In genomic region chr11:46377266-46377665, GRCh38 we compare ENCODE assay signal across 15 cellular contexts. TPM values are rescaled to one million over a fixed set of nuclear protein-coding genes. Genes with fewer than 3 reads are reported as not detected.
DNase-seq lines count a peak whose midpoint lies in the region; ATAC-seq and TF ChIP-seq lines count a peak whose summit lies in the region.
"Had no signal": no experiment of that assay in that cellular context is flagged by ENCODE, and none has a peak within 500 bp of the region (broad histone marks: within the 10 kb centered on the region; RNA-seq: fewer than 3 reads in every experiment).

No MANE protein-coding gene starts in this region.

- intact Hi-C loops in PC-3 (cut with micrococcal nuclease) = no loop called here

- no peaks in the 10 kb centered on the region for H4K20me1 ChIP-seq in PC-3 (ENCODE audit: low read length)

- H3K4ac ChIP-seq in neuronal stem cell (ENCODE audit: low read length) = no peak overlapping the region

- H3K27me3 ChIP-seq in PC-3 (ENCODE audit: low read length) (no peaks in the 10 kb centered on the region), neuronal stem cell (ENCODE audit: control insufficient read depth in 3 of 3, insufficient read depth in 3 of 3, low read depth in 1 of 3, low read length in 3 of 3) (no peaks in the 10 kb centered on the region)
- H3K27me3 ChIP-seq: BLaER1 had no signal

- no peak overlapping the region for H2BK120ac ChIP-seq in neuronal stem cell (ENCODE audit: low read depth, low read length)

- H3K36me3 Mint-ChIP-seq in endothelial cell (ENCODE audit: low read depth, unreplicated experiment) (peaks cover 13% of the 10 kb centered on the region), immature natural killer cell (peaks cover 0 to 8% (median 0%) of the 10 kb centered on the region in 3 donors)

- no peak overlapping the region for H3K27ac Mint-ChIP-seq in endothelial cell (ENCODE audit: unreplicated experiment)
- H3K27ac Mint-ChIP-seq in immature natural killer cell = peak overlapping the region in 1 of 6 donors; percentile 45

- H3K4me3 Mint-ChIP-seq in endothelial cell (ENCODE audit: unreplicated experiment) (peak overlapping the region; percentile 65), immature natural killer cell (no peak overlapping the region)

- H3K27me3 Mint-ChIP-seq in endothelial cell (ENCODE audit: unreplicated experiment) (peaks cover 7% of the 10 kb centered on the region), immature natural killer cell (ENCODE audit: low read depth in 3 of 3) (peaks cover 3 to 4% (median 3%) of the 10 kb centered on the region in 3 donors)

- H3K36me3 ChIP-seq in PC-3 (ENCODE audit: low read depth, low read length) (no peaks in the 10 kb centered on the region; the same call in none of the 2 replicates), neuronal stem cell (replicated peaks in 1 of 2; ENCODE audit: control insufficient read depth in 2 of 2, insufficient read depth in 2 of 2, low read length in 2 of 2) (peaks cover 22 to 54% of the 10 kb centered on the region in 2 donors)

- H3K9me3 Mint-ChIP-seq in endothelial cell (ENCODE audit: unreplicated experiment) (no peaks in the 10 kb centered on the region), immature natural killer cell (no peaks in the 10 kb centered on the region)
- H3K9me3 Mint-ChIP-seq: CD4-positive, CD25-positive, alpha-beta regulatory T cell had no signal

- H4K91ac ChIP-seq in neuronal stem cell (ENCODE audit: low read depth, low read length, poor library complexity) = no peak overlapping the region

- no peak overlapping the region for H3K4me2 ChIP-seq in PC-3 (ENCODE audit: low read length)
- no peak overlapping the region for H3K4me2 ChIP-seq in neuronal stem cell (ENCODE audit: insufficient read depth, low read length, poor library complexity, severe bottlenecking)
- H3K4me2 ChIP-seq: A549, BLaER1 had no signal

- H3K18ac ChIP-seq in neuronal stem cell (ENCODE audit: low read length) = no peak overlapping the region

- H2AFZ ChIP-seq in PC-3 (ENCODE audit: low read length) (no peak overlapping the region), neuronal stem cell (ENCODE audit: low read length) (no peak overlapping the region)
- H2AFZ ChIP-seq: GM23248 had no signal

- no peak overlapping the region for H3K23ac ChIP-seq in neuronal stem cell (ENCODE audit: low read depth, low read length, poor library complexity)

- H3K9ac ChIP-seq in PC-3 (ENCODE audit: low read length) (no peak overlapping the region), neuronal stem cell (ENCODE audit: low read depth, low read length, poor library complexity) (no peak overlapping the region)
- H3K9ac ChIP-seq: BLaER1, GM23248 had no signal

- no peak overlapping the region for H4K8ac ChIP-seq in neuronal stem cell (ENCODE audit: low read depth, low read length)

- TSS peak; percentile 26 for BruUV-seq in PC-3 (replicated peaks; lab: Mats Ljungman, UMichigan)

- H3K4me3 ChIP-seq in PC-3 (ENCODE audit: low read length) (no peak overlapping the region), neuronal stem cell (ENCODE audit: low read length in 2 of 2) (no peak overlapping the region)
- H3K4me3 ChIP-seq: A549, BLaER1, GM12878, GM23248 had no signal

- H3K79me2 ChIP-seq in PC-3 (ENCODE audit: low read length) = no peaks in the 10 kb centered on the region

- H3K14ac ChIP-seq in neuronal stem cell (ENCODE audit: low read length) = no peak overlapping the region

- H2AK5ac ChIP-seq in neuronal stem cell (ENCODE audit: low read depth, low read length) = no peak overlapping the region

- TF ChIP-seq CTCF in PC-3 (conservative IDR thresholded peaks at IDR 0.05; ENCODE audit: low read depth, low read length) = no peak
- TF ChIP-seq CTCF in endothelial cell (IDR thresholded peaks at IDR 0.05; ENCODE audit: unreplicated experiment) = no peak

- CTCF ChIA-PET in PC-3 (lab: Charles Lee) = no interaction called here

- H3K4me1 ChIP-seq in PC-3 (ENCODE audit: insufficient read depth, low read length) = peaks cover 2% of the 10 kb centered on the region; the same call in 1 of the 2 replicates
- H3K4me1 ChIP-seq in neuronal stem cell (ENCODE audit: control insufficient read depth in 2 of 2, insufficient read depth in 1 of 2, low read depth in 1 of 2, low read length in 2 of 2) = peaks cover 8 to 11% of the 10 kb centered on the region in 2 donors
- H3K4me1 ChIP-seq: A549 had no signal

- H3K79me1 ChIP-seq in neuronal stem cell (ENCODE audit: low read depth, low read length) = peaks cover 7% of the 10 kb centered on the region

- POLR2A ChIA-PET in PC-3 (lab: Charles Lee; ENCODE audit: unreplicated experiment) = no interaction called here

- H2BK15ac ChIP-seq in neuronal stem cell (ENCODE audit: low read length) = peak overlapping the region; percentile 26

- H3K27ac ChIP-seq in PC-3 (ENCODE audit: low read length) = no peak overlapping the region
- H3K27ac ChIP-seq in neuronal stem cell (replicated peaks; ENCODE audit: low read length) = no peak overlapping the region
- H3K27ac ChIP-seq: A549, BLaER1, GM23248 had no signal

- no peak overlapping the region for H2BK12ac ChIP-seq in neuronal stem cell (ENCODE audit: low read length)

- ATAC-seq in PC-3 = no peak
- ATAC-seq: A549, GM12878 had no signal

- DNase-seq in PC-3 (no peak), endothelial cell (ENCODE audit: low spot score) (no peak), neuronal stem cell (ENCODE audit: low spot score) (no peak), immature natural killer cell (no peak), NCI-H1092 (lab: John Stamatoyannopoulos, UW) (no peak), NCI-H82 treated with DMSO at 0.1 percent for 48 hours (lab: John Stamatoyannopoulos, UW; ENCODE audit: unreplicated experiment) (no peak)
- DNase-seq: Calu3; CD4-positive, CD25-positive, alpha-beta regulatory T cell; DMS79; GM23248; IMR-90 had no signal

- H3K9me3 ChIP-seq in PC-3 (ENCODE audit: low read length) (no peaks in the 10 kb centered on the region), neuronal stem cell (replicated peaks in 1 of 2; ENCODE audit: control insufficient read depth in 2 of 2, insufficient read depth in 1 of 2, low read depth in 1 of 2, low read length in 2 of 2) (no peaks in the 10 kb centered on the region)
- H3K9me3 ChIP-seq: A549, BLaER1 had no signal

- peak overlapping the region; percentile 66 for H2BK5ac ChIP-seq in neuronal stem cell (ENCODE audit: low read length)

- H3K4me1 Mint-ChIP-seq in endothelial cell (ENCODE audit: unreplicated experiment) (no peaks in the 10 kb centered on the region), immature natural killer cell (peaks cover 14 to 22% of the 10 kb centered on the region in 2 donors)

- WGBS in neuronal stem cell (ENCODE audit: extremely low coverage in 2 of 2, insufficient read length in 2 of 2, insufficient replicate concordance in 1 of 2), 2 donors = no CpG with 5 or more reads among the region's 11 CpGs

- no peaks in the 10 kb centered on the region for H3K9me2 ChIP-seq in PC-3 (replicated peaks; ENCODE audit: low read length)

- H3F3A ChIP-seq in PC-3 (ENCODE audit: low read length, unreplicated experiment) = no peaks in the 10 kb centered on the region

RNA-seq across cellular contexts. Expression of gene MDK, which starts 4.2 kb away (rescaled TPM):
- 184 and 232 TPM in 2 replicates for total RNA-seq in PC-3 (2014; rRNA removed)
- total RNA-seq in endothelial cell (ENCODE audit: unreplicated experiment) = 553 TPM
- 1,851 TPM for polyA plus RNA-seq in neuronal stem cell (2013, experiment 1 of 2)
- polyA plus RNA-seq in neuronal stem cell (2013, experiment 2 of 2) = 1,853 TPM
- polyA plus RNA-seq in immature natural killer cell = under 1 TPM in 1 of 3 donors, not detected in 2; 0.44 TPM
- polyA plus RNA-seq: CD4-positive, CD25-positive, alpha-beta regulatory T cell had no signal

RNA-seq across cellular contexts. Expression of gene CHRM4, which starts 14.3 kb away (rescaled TPM):
- total RNA-seq in PC-3 (2014; rRNA removed) = not detected in 2 replicates
- not detected for total RNA-seq in endothelial cell (ENCODE audit: unreplicated experiment)
- polyA plus RNA-seq in neuronal stem cell (2013, experiment 1 of 2) = 0.10 TPM
- polyA plus RNA-seq in neuronal stem cell (2013, experiment 2 of 2) = 0.15 TPM
- polyA plus RNA-seq in immature natural killer cell = under 1 TPM in 2 of 3 donors, not detected in 1; 0.31 to 0.51 TPM
- total RNA-seq: Calu3, GM23248 had no signal
- polyA plus RNA-seq: AG04450, GM23248 had no signal

RNA-seq across cellular contexts. Expression of gene DGKZ, which starts 30.0 kb away (rescaled TPM):
- total RNA-seq in PC-3 (2014; rRNA removed) (70.2 and 91.0 TPM in 2 replicates), endothelial cell (ENCODE audit: unreplicated experiment) (127 TPM)
- 33.3 TPM for polyA plus RNA-seq in neuronal stem cell (2013, experiment 1 of 2)
- 32.3 TPM for polyA plus RNA-seq in neuronal stem cell (2013, experiment 2 of 2)
- polyA plus RNA-seq in immature natural killer cell = 100 to 1,000 TPM in 1 of 3 donors, 10 to 100 TPM in 2; 40.7 to 120 (median 63.6) TPM
